ENCODE assay signal across 18 cellular contexts in the genomic region with DNA sequence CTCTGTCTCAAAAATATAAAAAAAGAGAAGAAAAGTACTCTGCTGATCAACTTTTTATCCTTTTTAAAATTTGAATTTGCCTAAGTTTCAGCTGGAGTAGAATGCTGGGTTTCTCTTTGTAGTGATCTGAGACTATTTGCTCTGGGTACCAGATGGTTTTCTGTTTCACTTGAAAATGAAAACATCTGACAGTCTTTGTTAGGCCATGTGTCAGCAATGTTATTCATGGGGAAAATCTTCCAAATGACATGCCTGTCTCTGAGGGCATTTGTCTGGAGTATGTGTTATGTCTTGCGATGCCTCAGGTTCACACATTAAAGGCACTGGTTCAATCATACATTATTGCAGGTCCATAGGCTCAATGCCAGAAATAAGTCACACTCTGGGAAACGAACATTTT.
"Had no signal": no experiment of that assay in that cellular context is flagged by ENCODE, and none has a peak within 500 bp of the region (broad histone marks: within the 10 kb centered on the region; RNA-seq: fewer than 3 reads in every experiment).

No MANE protein-coding gene starts in this region.

- DNase-seq: activated CD4-positive, alpha-beta memory T cell treated with anti-CD3 and anti-CD28 coated beads for 36 hours; activated CD8-positive, alpha-beta memory T cell treated with anti-CD3 and anti-CD28 coated beads, Interleukin-2, amount 10 ng/mL, durations not matched to agents 7 days and 5 days; activated naive CD4-positive, alpha-beta T cell treated with Interleukin-2 at 50 U/mL for 16 hours; activated naive CD8-positive, alpha-beta T cell treated with anti-CD3 and anti-CD28 coated beads, Interleukin-2, amount 10 ng/mL, durations not matched to agents 7 days and 5 days; amygdala; body of pancreas; dermis blood vessel endothelial cell; effector memory CD8-positive, alpha-beta T cell; foreskin fibroblast; hippocampal formation; left cardiac atrium; mesenchymal stem cell; mucosa of descending colon; naive B cell; stimulated activated CD4-positive, alpha-beta T cell treated with anti-CD3 and anti-CD28 coated beads, Interleukin-2, amount 100 ng/mL, for 24 hours; stimulated activated naive CD8-positive, alpha-beta T cell treated with anti-CD3 and anti-CD28 coated beads, Interleukin-15, Interleukin-2, amounts not matched to agents 100 U/mL and 50 U/mL, for 24 hours; substantia nigra had no signal

- ATAC-seq: activated CD8-positive, alpha-beta memory T cell treated with anti-CD3 and anti-CD28 coated beads, Interleukin-2, amount 10 ng/mL, durations not matched to agents 7 days and 5 days; activated T-helper 17 cell treated with anti-CD3 and anti-CD28 coated beads, Interleukin-2, amount 50 U/mL, for 72 hours; body of pancreas; effector memory CD8-positive, alpha-beta T cell; left cardiac atrium; mucosa of descending colon; stimulated activated naive CD8-positive, alpha-beta T cell treated with anti-CD3 and anti-CD28 coated beads, Interleukin-15, Interleukin-2, amounts not matched to agents 100 U/mL and 50 U/mL, for 24 hours had no signal
